ENCODE assay signal across 8 cellular contexts in genomic region chr12:124551268-124552144, GRCh38. TPM values are rescaled to one million over a fixed set of nuclear protein-coding genes. Genes with fewer than 3 reads are reported as not detected.
A peak's percentile ranks its signal among the peaks of the same experiment; 100 is the strongest.
DNase-seq lines count a peak whose midpoint lies in the region; TF ChIP-seq lines count a peak whose summit lies in the region.

No MANE protein-coding gene starts in this region.

- H3K4me3 Mint-ChIP-seq in CD4-positive, alpha-beta memory T cell = no peak overlapping the region

- no peaks in the 10 kb centered on the region for H3K27me3 ChIP-seq in subcutaneous abdominal adipose tissue (ENCODE audit: control insufficient read depth in 5 of 5, insufficient read depth in 4 of 5, low read length in 5 of 5)
- H3K27me3 ChIP-seq in CD4-positive, alpha-beta memory T cell (ENCODE audit: insufficient read depth, low read length) = no peaks in the 10 kb centered on the region

- DNase-seq in EH (ENCODE audit: low read depth) (peak; percentile 47), NCI-H187 (lab: John Stamatoyannopoulos, UW) (peak; percentile 43 to 79), hippocampal formation (lab: John Stamatoyannopoulos, UW) (peak; percentile 23 to 37), COLO829 (ENCODE audit: low spot score) (no peak), amniotic stem cell (lab: John Stamatoyannopoulos, UW) (no peak)
- no peak for DNase-seq in CD4-positive, alpha-beta memory T cell

- peaks cover 20 to 82% (median 77%) of the 10 kb centered on the region in 5 donors for H3K4me1 ChIP-seq in subcutaneous abdominal adipose tissue (ENCODE audit: control insufficient read depth in 5 of 5, insufficient read depth in 5 of 5, low read length in 5 of 5)
- H3K4me1 ChIP-seq in CD4-positive, alpha-beta memory T cell (ENCODE audit: insufficient read depth, low read length) = peaks cover 73% of the 10 kb centered on the region

- H3K4me1 Mint-ChIP-seq in CD4-positive, alpha-beta memory T cell = peaks cover 32 to 89% (median 66%) of the 10 kb centered on the region in 4 donors

- CTCF ChIA-PET in CD4-positive, alpha-beta memory T cell (lab: Charles Lee; ENCODE audit: partially characterized antibody) = interaction anchor here (1.3 kb wide), 1 partner anchor 10 kb away, joined by 3 read pairs; no protein-coding TSS in a partner anchor

- peaks cover 0 to 4% (median 0%) of the 10 kb centered on the region in 8 donors for H3K9me3 Mint-ChIP-seq in CD4-positive, alpha-beta memory T cell

- peaks cover 0 to 5% of the 10 kb centered on the region in 2 donors for H3K36me3 Mint-ChIP-seq in CD4-positive, alpha-beta memory T cell

- H3K4me3 ChIP-seq in subcutaneous abdominal adipose tissue (ENCODE audit: low read depth in 1 of 5, low read length in 5 of 5) = no peak overlapping the region
- no peak overlapping the region for H3K4me3 ChIP-seq in CD4-positive, alpha-beta memory T cell (ENCODE audit: low read length in 2 of 2)

- POLR2A ChIA-PET in CD4-positive, alpha-beta memory T cell (lab: Charles Lee; ENCODE audit: partially characterized antibody) = interaction anchor here (1.4 kb wide), 1 partner anchor 10 kb away, joined by 3 read pairs; no protein-coding TSS in a partner anchor

- H3K27me3 Mint-ChIP-seq in CD4-positive, alpha-beta memory T cell = no peaks in the 10 kb centered on the region

- H3K9ac ChIP-seq in subcutaneous abdominal adipose tissue (ENCODE audit: low read length in 5 of 5) = peak overlapping the region in 4 of 5 donors; percentile 43 to 48 (median 45)

- no peaks in the 10 kb centered on the region for H3K36me3 ChIP-seq in subcutaneous abdominal adipose tissue (ENCODE audit: control insufficient read depth in 5 of 5, insufficient read depth in 5 of 5, low read length in 5 of 5)
- H3K36me3 ChIP-seq in CD4-positive, alpha-beta memory T cell (ENCODE audit: insufficient read depth, low read length) = no peaks in the 10 kb centered on the region

- no peak for TF ChIP-seq CTCF in VCaP (conservative IDR thresholded peaks at IDR 0.05)

- intact Hi-C loops in CD4-positive, alpha-beta memory T cell (cut with micrococcal nuclease) = no loop called here

- H3K27ac ChIP-seq in VCaP = peak overlapping the region; percentile 54
- peak overlapping the region; percentile 69 for H3K27ac ChIP-seq in subcutaneous abdominal adipose tissue (ENCODE audit: low read depth, low read length)
- H3K27ac ChIP-seq in CD4-positive, alpha-beta memory T cell (ENCODE audit: low read depth, low read length) = no peak overlapping the region

- no peaks in the 10 kb centered on the region for H3K9me3 ChIP-seq in subcutaneous abdominal adipose tissue (ENCODE audit: control insufficient read depth in 5 of 5, low read length in 5 of 5)
- no peaks in the 10 kb centered on the region for H3K9me3 ChIP-seq in CD4-positive, alpha-beta memory T cell (ENCODE audit: control insufficient read depth in 1 of 2, low read length in 2 of 2)

- H3K27ac Mint-ChIP-seq in CD4-positive, alpha-beta memory T cell = no peak overlapping the region

RNA-seq across cellular contexts. Expression of gene NCOR2, which starts 15.9 kb away (rescaled TPM):
- 100 to 1,000 TPM in 1 of 2 experiments, 10 to 100 TPM in 1; 89.5 to 105 TPM for total RNA-seq in CD4-positive, alpha-beta memory T cell
- polyA plus RNA-seq in CD4-positive, alpha-beta memory T cell = 10 to 100 TPM in 1 of 2 donors, under 1 TPM in 1; 0.37 to 19.5 TPM

Comparison
In these comparisons a context has a peak if more than half of its experiments do, and no peak if none do; other contexts are left out.
1. DNase-seq: peak in EH (single experiment), NCI-H187 (2 of 2) and hippocampal formation (2 of 2); none in COLO829 (single experiment), amniotic stem cell (single experiment) and CD4-positive, alpha-beta memory T cell (0 of 5).